ENCODE assay signal across 23 cellular contexts in genomic region chr11:117644403-117645155, GRCh38.
"Had no signal": no experiment of that assay in that cellular context is flagged by ENCODE, and none has a peak within 500 bp of the region (broad histone marks: within the 10 kb centered on the region; RNA-seq: fewer than 3 reads in every experiment).

No MANE protein-coding gene starts in this region.

- H3K9ac ChIP-seq: parathyroid adenoma had no signal

- H3K4me1 Mint-ChIP-seq: memory B cell; mesothelial cell of epicardium; stimulated activated memory B cell treated with anti-CD40 and anti-IgM and Interleukin-4, amounts not matched to agents 10 μg/mL and 1 μg/mL and 100 μg/mL, for 72 hours; stimulated activated naive CD8-positive, alpha-beta T cell treated with anti-CD3 and anti-CD28 coated beads, Interleukin-15, amount 100 ng/mL, for 72 hours had no signal

- H3K4me3 ChIP-seq: esophagus squamous epithelium, gastroesophageal sphincter, left ventricle myocardium inferior, lower lobe of right lung, psoas muscle, right lobe of liver had no signal

- H3K27me3 ChIP-seq: right lobe of liver had no signal

- H3K4me1 ChIP-seq: esophagus squamous epithelium, gastroesophageal sphincter, lower lobe of right lung, parathyroid adenoma, psoas muscle, right lobe of liver had no signal

- ATAC-seq: gastroesophageal sphincter; lower lobe of right lung; natural killer cell treated with Interleukin-12 subunit alpha and Interleukin-12 subunit beta and Interleukin-15 and Interleukin-18, amount 100 ng/mL, for 72 hours; psoas muscle; right lobe of liver; stimulated activated memory B cell treated with anti-CD40 and anti-IgM and Interleukin-4, amounts not matched to agents 10 μg/mL and 1 μg/mL and 100 μg/mL, for 72 hours; stimulated activated naive CD8-positive, alpha-beta T cell treated with anti-CD3 and anti-CD28 coated beads, Interleukin-15, amount 100 ng/mL, for 72 hours had no signal

- H2AFZ ChIP-seq: parathyroid adenoma had no signal

- H3K4me3 Mint-ChIP-seq: dendritic cell treated with granulocyte-macrophage colony-stimulating factor and Interleukin-4, amounts not matched to agents 40 ng/mL and 50 ng/mL, for 4 days; memory B cell; mesothelial cell of epicardium; natural killer cell treated with Interleukin-12 subunit alpha and Interleukin-12 subunit beta and Interleukin-15 and Interleukin-18, amount 100 ng/mL, for 72 hours; stimulated activated memory B cell treated with anti-CD40 and anti-IgM and Interleukin-4, amounts not matched to agents 10 μg/mL and 1 μg/mL and 100 μg/mL, for 72 hours; stimulated activated naive CD8-positive, alpha-beta T cell treated with anti-CD3 and anti-CD28 coated beads, Interleukin-15, amount 100 ng/mL, for 72 hours had no signal

- H3K9me3 ChIP-seq: esophagus squamous epithelium, gastroesophageal sphincter, left ventricle myocardium inferior, lower lobe of right lung, psoas muscle, right lobe of liver had no signal

- H3K27ac ChIP-seq: esophagus squamous epithelium, gastroesophageal sphincter, left ventricle myocardium inferior, lower lobe of right lung, parathyroid adenoma, psoas muscle, right lobe of liver had no signal

- FAIRE-seq: colon, keratinocyte, urothelium cell line had no signal

- H3K27ac Mint-ChIP-seq: dendritic cell treated with granulocyte-macrophage colony-stimulating factor and Interleukin-4, amounts not matched to agents 40 ng/mL and 50 ng/mL, for 4 days; memory B cell; mesothelial cell of epicardium; natural killer cell treated with Interleukin-12 subunit alpha and Interleukin-12 subunit beta and Interleukin-15 and Interleukin-18, amount 100 ng/mL, for 72 hours; stimulated activated memory B cell treated with anti-CD40 and anti-IgM and Interleukin-4, amounts not matched to agents 10 μg/mL and 1 μg/mL and 100 μg/mL, for 72 hours; stimulated activated naive CD8-positive, alpha-beta T cell treated with anti-CD3 and anti-CD28 coated beads, Interleukin-15, amount 100 ng/mL, for 72 hours had no signal

- H3K36me3 ChIP-seq: esophagus squamous epithelium, gastroesophageal sphincter, left ventricle myocardium inferior, lower lobe of right lung, right lobe of liver had no signal

- H3K36me3 Mint-ChIP-seq: memory B cell; mesothelial cell of epicardium; natural killer cell treated with Interleukin-12 subunit alpha and Interleukin-12 subunit beta and Interleukin-15 and Interleukin-18, amount 100 ng/mL, for 72 hours; stimulated activated memory B cell treated with anti-CD40 and anti-IgM and Interleukin-4, amounts not matched to agents 10 μg/mL and 1 μg/mL and 100 μg/mL, for 72 hours had no signal

- H3K79me2 ChIP-seq: parathyroid adenoma had no signal

- H3K9me3 Mint-ChIP-seq: dendritic cell treated with granulocyte-macrophage colony-stimulating factor and Interleukin-4, amounts not matched to agents 40 ng/mL and 50 ng/mL, for 4 days; memory B cell; mesothelial cell of epicardium; natural killer cell treated with Interleukin-12 subunit alpha and Interleukin-12 subunit beta and Interleukin-15 and Interleukin-18, amount 100 ng/mL, for 72 hours; stimulated activated memory B cell treated with anti-CD40 and anti-IgM and Interleukin-4, amounts not matched to agents 10 μg/mL and 1 μg/mL and 100 μg/mL, for 72 hours; stimulated activated naive CD8-positive, alpha-beta T cell treated with anti-CD3 and anti-CD28 coated beads, Interleukin-15, amount 100 ng/mL, for 72 hours had no signal

- DNase-seq: esophagus squamous epithelium; foreskin fibroblast; glutamatergic neuron; left ventricle myocardium inferior; lower lobe of right lung; psoas muscle; retina; right lobe of liver; stimulated activated CD4-positive, alpha-beta T cell treated with anti-CD3 and anti-CD28 coated beads, Interleukin-15, amount 100 ng/mL, for 24 hours; stimulated activated CD4-positive, alpha-beta T cell treated with anti-CD3 and anti-CD28 coated beads, Interleukin-1b, Interleukin-23, amount 100 ng/mL, for 48 hours; stimulated activated CD4-positive, alpha-beta T cell treated with anti-CD3 and anti-CD28 coated beads, Interleukin-4, amount 100 ng/mL, for 24 hours; stimulated activated naive CD8-positive, alpha-beta T cell treated with anti-CD3 and anti-CD28 coated beads, Interleukin-15, amount 100 ng/mL, for 72 hours; trophoblast cell had no signal
